ENCODE assay signal across 1 cellular context in genomic region chr1:6274622-6275139, GRCh38.
TF ChIP-seq lines count a peak whose summit lies in the region.

No MANE protein-coding gene starts in this region.

TF ChIP-seq in IMR-90, 13 proteins besides CTCF, POLR2A, EP300 and RAD21:
- TF ChIP-seq CEBPB (IDR thresholded peaks at IDR 0.05; ENCODE audit: low read depth, low read length) (no peak), NFE2L2 (IDR thresholded peaks at IDR 0.05; ENCODE audit: low read depth, low read length) (no peak), CHD1 (IDR thresholded peaks at IDR 0.05; ENCODE audit: low read depth, low read length) (no peak), SMC3 (IDR thresholded peaks at IDR 0.05; ENCODE audit: low read depth, low read length) (no peak), MAFK (IDR thresholded peaks at IDR 0.05; ENCODE audit: low read depth, low read length) (no peak), RCOR1 (IDR thresholded peaks at IDR 0.05; ENCODE audit: insufficient replicate concordance, low read length) (no peak), USF2 (IDR thresholded peaks at IDR 0.05; ENCODE audit: low read depth, low read length) (no peak), BHLHE40 (IDR thresholded peaks at IDR 0.05; ENCODE audit: low read depth, low read length) (no peak), FOS (IDR thresholded peaks at IDR 0.05; ENCODE audit: low read depth, low read length) (no peak), RFX5 (IDR thresholded peaks at IDR 0.05; ENCODE audit: low read depth, low read length) (no peak), MXI1 (IDR thresholded peaks at IDR 0.05; ENCODE audit: borderline replicate concordance, low read depth, low read length) (no peak), MAZ (IDR thresholded peaks at IDR 0.05; ENCODE audit: borderline replicate concordance, low read depth, low read length) (no peak)
- TF ChIP-seq, protein P1, sequence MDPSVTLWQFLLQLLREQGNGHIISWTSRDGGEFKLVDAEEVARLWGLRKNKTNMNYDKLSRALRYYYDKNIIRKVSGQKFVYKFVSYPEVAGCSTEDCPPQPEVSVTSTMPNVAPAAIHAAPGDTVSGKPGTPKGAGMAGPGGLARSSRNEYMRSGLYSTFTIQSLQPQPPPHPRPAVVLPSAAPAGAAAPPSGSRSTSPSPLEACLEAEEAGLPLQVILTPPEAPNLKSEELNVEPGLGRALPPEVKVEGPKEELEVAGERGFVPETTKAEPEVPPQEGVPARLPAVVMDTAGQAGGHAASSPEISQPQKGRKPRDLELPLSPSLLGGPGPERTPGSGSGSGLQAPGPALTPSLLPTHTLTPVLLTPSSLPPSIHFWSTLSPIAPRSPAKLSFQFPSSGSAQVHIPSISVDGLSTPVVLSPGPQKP (IDR thresholded peaks at IDR 0.05; ENCODE audit: borderline replicate concordance, low read depth, low read length), result no peak
